In the genomic region with DNA sequence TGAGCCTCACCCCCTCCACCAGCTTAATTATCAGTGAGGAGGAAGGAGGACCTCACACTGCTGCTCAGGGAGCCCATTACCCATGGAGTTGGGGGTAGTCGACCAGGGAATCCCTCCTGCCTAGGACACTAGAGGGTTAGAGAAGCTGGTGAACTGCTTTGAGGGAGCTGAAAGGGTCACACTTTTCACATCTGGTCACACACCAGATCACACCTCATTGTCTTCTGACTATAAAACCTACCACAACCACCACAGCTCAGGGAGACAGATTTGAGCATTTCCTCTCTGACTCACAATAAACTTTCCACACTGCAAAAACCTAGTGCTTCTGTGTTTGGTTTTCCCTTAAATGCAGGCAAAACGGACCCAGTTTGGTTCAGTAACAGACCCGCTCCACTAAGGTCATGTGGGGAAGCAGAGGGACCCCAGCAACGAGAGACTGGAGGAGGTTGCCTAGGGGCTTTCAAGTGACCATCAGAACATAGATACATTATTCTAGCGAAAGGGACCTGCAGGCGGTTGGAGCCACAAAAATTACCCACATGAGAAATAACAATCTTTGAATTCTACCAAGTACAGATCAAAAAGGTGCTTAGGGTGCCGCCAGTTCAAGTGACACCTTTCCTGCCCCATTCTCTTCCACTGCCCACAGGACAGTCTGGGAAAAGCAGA, we compare ENCODE assay signal across 10 cellular contexts.
DNase-seq lines count a peak whose midpoint lies in the region; ATAC-seq and TF ChIP-seq lines count a peak whose summit lies in the region.
"Had no signal": no experiment of that assay in that cellular context is flagged by ENCODE, and none has a peak within 500 bp of the region (broad histone marks: within the 10 kb centered on the region; RNA-seq: fewer than 3 reads in every experiment).

No MANE protein-coding gene starts in this region.

- no TSS peak for BruUV-seq in Caco-2 (replicated peaks; lab: Mats Ljungman, UMichigan)

- H3K27me3 Mint-ChIP-seq in activated CD4-positive, alpha-beta T cell treated with anti-CD3 and anti-CD28 coated beads for 36 hours = no peaks in the 10 kb centered on the region
- H3K27me3 Mint-ChIP-seq in activated CD4-positive, alpha-beta T cell treated with anti-CD3 and anti-CD28 coated beads, Interleukin-2, amount 10 ng/mL, durations not matched to agents 7 days and 5 days = peaks cover 6% of the 10 kb centered on the region
- H3K27me3 Mint-ChIP-seq in stimulated activated naive CD8-positive, alpha-beta T cell treated with anti-CD3 and anti-CD28 coated beads, Interleukin-15, amount 100 ng/mL, for 72 hours = no peaks in the 10 kb centered on the region
- no peaks in the 10 kb centered on the region for H3K27me3 Mint-ChIP-seq in Caco-2 (ENCODE audit: insufficient read depth, unreplicated experiment)

- H3K36me3 ChIP-seq in BE2C (no peaks in the 10 kb centered on the region), Caco-2 (ENCODE audit: control insufficient read depth, insufficient read depth, low read length) (no peaks in the 10 kb centered on the region)

- H3K9me3 ChIP-seq in BE2C = no peaks in the 10 kb centered on the region
- H3K9me3 ChIP-seq in Caco-2 = no peaks in the 10 kb centered on the region

- peak; percentile 4 for DNase-seq in activated CD4-positive, alpha-beta T cell treated with anti-CD3 and anti-CD28 coated beads for 36 hours
- no peak for DNase-seq in activated CD4-positive, alpha-beta T cell treated with anti-CD3 and anti-CD28 coated beads, Interleukin-2, amount 10 ng/mL, durations not matched to agents 7 days and 5 days
- DNase-seq in SW480 (ENCODE audit: low spot score) (peak; percentile 9), cerebellar cortex (ENCODE audit: low spot score) (no peak), BE2C (no peak), Caco-2 (no peak)
- DNase-seq in stimulated activated naive CD8-positive, alpha-beta T cell treated with anti-CD3 and anti-CD28 coated beads, Interleukin-15, amount 100 ng/mL, for 72 hours = peak in 1 of 2 donors; percentile 4
- DNase-seq: 8988T; activated naive CD4-positive, alpha-beta T cell had no signal

- H3K4me3 ChIP-seq in BE2C (ENCODE audit: low read depth, low read length) (no peak overlapping the region), Caco-2 (ENCODE audit: low read depth, low read length) (no peak overlapping the region)

- no peaks in the 10 kb centered on the region for H3K9me3 Mint-ChIP-seq in activated CD4-positive, alpha-beta T cell treated with anti-CD3 and anti-CD28 coated beads for 36 hours (ENCODE audit: low read depth)
- H3K9me3 Mint-ChIP-seq in activated CD4-positive, alpha-beta T cell treated with anti-CD3 and anti-CD28 coated beads, Interleukin-2, amount 10 ng/mL, durations not matched to agents 7 days and 5 days = no peaks in the 10 kb centered on the region
- H3K9me3 Mint-ChIP-seq in stimulated activated naive CD8-positive, alpha-beta T cell treated with anti-CD3 and anti-CD28 coated beads, Interleukin-15, amount 100 ng/mL, for 72 hours = no peaks in the 10 kb centered on the region
- H3K9me3 Mint-ChIP-seq in Caco-2 (ENCODE audit: unreplicated experiment) = no peaks in the 10 kb centered on the region

- intact Hi-C loops in activated CD4-positive, alpha-beta T cell treated with anti-CD3 and anti-CD28 coated beads for 36 hours (cut with DNase I, micrococcal nuclease) = no loop called here
- intact Hi-C loops in Caco-2 (cut with micrococcal nuclease; ENCODE audit: unreplicated experiment) = no loop called here

- CTCF ChIA-PET in activated CD4-positive, alpha-beta T cell treated with anti-CD3 and anti-CD28 coated beads for 36 hours (lab: Charles Lee) = no interaction called here
- CTCF ChIA-PET in activated CD4-positive, alpha-beta T cell treated with anti-CD3 and anti-CD28 coated beads, Interleukin-2, amount 10 ng/mL, durations not matched to agents 7 days and 5 days (lab: Charles Lee) = no interaction called here
- CTCF ChIA-PET in Caco-2 (lab: Charles Lee) = no interaction called here

- ATAC-seq in activated CD4-positive, alpha-beta T cell treated with anti-CD3 and anti-CD28 coated beads for 36 hours = peak; percentile 63
- ATAC-seq in HG02840 (IDR thresholded peaks at IDR 0.05; ENCODE audit: low FRiP score, unreplicated experiment) = peak; percentile 79
- ATAC-seq in stimulated activated naive CD8-positive, alpha-beta T cell treated with anti-CD3 and anti-CD28 coated beads, Interleukin-15, amount 100 ng/mL, for 72 hours = peak; percentile 78

- H3K27me3 ChIP-seq in BE2C = peaks cover 5% of the 10 kb centered on the region; the same call in 1 of the 2 replicates
- no peaks in the 10 kb centered on the region for H3K27me3 ChIP-seq in Caco-2 (replicated peaks; ENCODE audit: control insufficient read depth, insufficient read depth, low read length)

- no peak overlapping the region for H3K4me3 Mint-ChIP-seq in activated CD4-positive, alpha-beta T cell treated with anti-CD3 and anti-CD28 coated beads for 36 hours
- H3K4me3 Mint-ChIP-seq in activated CD4-positive, alpha-beta T cell treated with anti-CD3 and anti-CD28 coated beads, Interleukin-2, amount 10 ng/mL, durations not matched to agents 7 days and 5 days = no peak overlapping the region
- H3K4me3 Mint-ChIP-seq in stimulated activated naive CD8-positive, alpha-beta T cell treated with anti-CD3 and anti-CD28 coated beads, Interleukin-15, amount 100 ng/mL, for 72 hours = peak overlapping the region in 1 of 2 donors; percentile 42
- no peak overlapping the region for H3K4me3 Mint-ChIP-seq in Caco-2 (ENCODE audit: unreplicated experiment)

- no peak overlapping the region for H3K27ac Mint-ChIP-seq in activated CD4-positive, alpha-beta T cell treated with anti-CD3 and anti-CD28 coated beads for 36 hours
- no peak overlapping the region for H3K27ac Mint-ChIP-seq in activated CD4-positive, alpha-beta T cell treated with anti-CD3 and anti-CD28 coated beads, Interleukin-2, amount 10 ng/mL, durations not matched to agents 7 days and 5 days
- no peak overlapping the region for H3K27ac Mint-ChIP-seq in stimulated activated naive CD8-positive, alpha-beta T cell treated with anti-CD3 and anti-CD28 coated beads, Interleukin-15, amount 100 ng/mL, for 72 hours
- H3K27ac Mint-ChIP-seq in Caco-2 (ENCODE audit: unreplicated experiment) = no peak overlapping the region

- H3K4me1 ChIP-seq in BE2C = no peaks in the 10 kb centered on the region
- H3K4me1 ChIP-seq in Caco-2 = no peaks in the 10 kb centered on the region

- H3K36me3 Mint-ChIP-seq in activated CD4-positive, alpha-beta T cell treated with anti-CD3 and anti-CD28 coated beads for 36 hours (ENCODE audit: low read depth) = no peaks in the 10 kb centered on the region
- H3K36me3 Mint-ChIP-seq in activated CD4-positive, alpha-beta T cell treated with anti-CD3 and anti-CD28 coated beads, Interleukin-2, amount 10 ng/mL, durations not matched to agents 7 days and 5 days (ENCODE audit: low read depth) = no peaks in the 10 kb centered on the region
- no peaks in the 10 kb centered on the region for H3K36me3 Mint-ChIP-seq in Caco-2 (ENCODE audit: insufficient read depth, unreplicated experiment)

- H3K4me1 Mint-ChIP-seq in activated CD4-positive, alpha-beta T cell treated with anti-CD3 and anti-CD28 coated beads for 36 hours = peaks cover 2% of the 10 kb centered on the region
- no peaks in the 10 kb centered on the region for H3K4me1 Mint-ChIP-seq in activated CD4-positive, alpha-beta T cell treated with anti-CD3 and anti-CD28 coated beads, Interleukin-2, amount 10 ng/mL, durations not matched to agents 7 days and 5 days
- peaks cover 14% of the 10 kb centered on the region for H3K4me1 Mint-ChIP-seq in stimulated activated naive CD8-positive, alpha-beta T cell treated with anti-CD3 and anti-CD28 coated beads, Interleukin-15, amount 100 ng/mL, for 72 hours
- H3K4me1 Mint-ChIP-seq in Caco-2 (ENCODE audit: low read depth, unreplicated experiment) = peaks cover 10% of the 10 kb centered on the region

- no peak for TF ChIP-seq CTCF in BE2C (IDR thresholded peaks at IDR 0.05; ENCODE audit: low read depth, low read length)
- TF ChIP-seq CTCF in Caco-2 (IDR thresholded peaks at IDR 0.05; ENCODE audit: insufficient read depth in 1 of 2, low read depth in 1 of 2, low read length in 1 of 2, severe bottlenecking in 1 of 2, unreplicated experiment in 1 of 2) = no peak

- POLR2A ChIA-PET in activated CD4-positive, alpha-beta T cell treated with anti-CD3 and anti-CD28 coated beads for 36 hours (lab: Charles Lee) = no interaction called here
- POLR2A ChIA-PET in activated CD4-positive, alpha-beta T cell treated with anti-CD3 and anti-CD28 coated beads, Interleukin-2, amount 10 ng/mL, durations not matched to agents 7 days and 5 days (lab: Charles Lee) = no interaction called here
- POLR2A ChIA-PET in Caco-2 (lab: Charles Lee) = no interaction called here

Comparison
In these comparisons a context has a peak if more than half of its experiments do, and no peak if none do; other contexts are left out.
1. DNase-seq: peak in activated CD4-positive, alpha-beta T cell treated with anti-CD3 and anti-CD28 coated beads for 36 hours (single experiment) and SW480 (single experiment); none in activated CD4-positive, alpha-beta T cell treated with anti-CD3 and anti-CD28 coated beads, Interleukin-2, amount 10 ng/mL, durations not matched to agents 7 days and 5 days (single experiment), cerebellar cortex (single experiment), BE2C (single experiment) and Caco-2 (0 of 2).
2. Peak in every context shown above with its lines, with median percentiles within 50 percentile points of each other: ATAC-seq.